8 cellular contexts compared by ENCODE assay signal in the genomic region with DNA sequence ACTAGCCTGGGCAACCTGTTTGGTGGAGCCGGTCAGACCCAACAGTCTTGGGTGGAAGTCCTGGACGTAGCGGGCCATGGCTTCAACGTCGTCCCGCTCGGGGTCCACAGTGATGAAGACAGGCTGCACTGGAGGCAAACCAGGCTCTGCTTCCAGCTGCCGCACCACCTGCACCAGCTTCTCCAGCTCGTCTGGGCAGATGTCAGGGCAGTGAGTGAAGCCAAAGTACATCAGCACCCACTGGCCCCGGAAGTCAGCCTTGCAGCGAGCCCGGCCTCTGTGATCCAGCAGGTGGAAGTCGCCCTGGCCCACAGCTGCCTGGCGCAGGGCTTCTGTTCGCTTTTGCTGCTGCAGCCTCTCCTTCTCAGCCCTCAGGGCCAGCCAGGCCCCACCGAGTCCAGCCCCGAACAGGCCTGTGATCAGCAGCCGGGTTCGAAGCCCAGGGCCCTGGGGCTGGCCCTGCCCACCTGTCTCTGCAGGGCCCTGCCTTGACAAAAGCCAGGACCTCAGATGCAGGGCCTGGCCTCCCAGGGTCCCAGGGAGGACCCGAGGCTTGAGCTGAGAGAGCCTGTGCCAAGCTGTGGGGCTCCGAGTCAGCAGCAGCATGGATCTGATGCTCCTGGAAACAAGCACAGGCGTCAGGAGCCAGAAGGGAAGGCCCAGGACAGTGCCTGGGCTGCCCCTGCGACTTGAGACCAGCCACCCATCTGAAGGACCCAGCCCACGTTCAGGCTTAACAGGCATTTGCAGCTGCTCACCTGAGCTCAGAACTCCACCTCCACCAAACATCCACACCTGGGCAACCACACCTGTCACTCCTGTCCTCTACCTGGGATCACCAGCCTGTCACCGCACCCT. TPM values are rescaled to one million over a fixed set of nuclear protein-coding genes. Genes with fewer than 3 reads are reported as not detected.
DNase-seq lines count a peak whose midpoint lies in the region; ATAC-seq, FAIRE-seq and TF ChIP-seq lines count a peak whose summit lies in the region.

No MANE protein-coding gene starts in this region.

- peaks cover 14% of the 10 kb centered on the region for H3K36me3 Mint-ChIP-seq in HFFc6 (ENCODE audit: low read depth)

- DNase-seq in AG09309 (ENCODE audit: low read depth) (no peak), HFFc6 (no peak), K562 (ENCODE audit: extremely low read depth in 1 of 4, low spot score in 3 of 4) (no peak), foreskin keratinocyte (no peak), NCI-H446 (lab: John Stamatoyannopoulos, UW) (no peak), NCI-H524 treated with DMSO at 0.1 percent for 48 hours (lab: John Stamatoyannopoulos, UW) (no peak)
- DNase-seq in stimulated activated CD4-positive, alpha-beta T cell treated with anti-CD3 and anti-CD28 coated beads, Interleukin-15, amount 100 ng/mL, for 24 hours: no peak

- intact Hi-C loops in K562 (cut with micrococcal nuclease): no loop called here

- H3K36me3 ChIP-seq in K562 (ENCODE audit: control insufficient read depth, insufficient read depth, low read length): peaks cover 47% of the 10 kb centered on the region; the same call in 1 of the 3 replicates

- no peak overlapping the region for H2AFZ ChIP-seq in K562 (ENCODE audit: low read depth, low read length)

- H3K4me3 ChIP-seq in AG09309 (ENCODE audit: control insufficient read depth, low read depth, low read length): peak overlapping the region; percentile 90
- H3K4me3 ChIP-seq in K562: peak overlapping the region; percentile 71
- H3K4me3 ChIP-seq in mononuclear cell (ENCODE audit: low read length): peak overlapping the region; percentile 94

- H3K4me1 Mint-ChIP-seq in HFFc6 (ENCODE audit: low read depth): peaks cover 19% of the 10 kb centered on the region

- TF ChIP-seq RAD21 in K562 (CRISPR knock-in tag; conservative IDR thresholded peaks at IDR 0.05 in 1 of 2, IDR thresholded peaks at IDR 0.05 in 1 of 2): no peak

- TF ChIP-seq EP300 in K562 (IDR thresholded peaks at IDR 0.05; ENCODE audit: low read length): no peak

- in situ Hi-C loops in K562 (cut with MboI): loop anchor here (5.0 kb wide), 1 partner anchor 43 kb away; no protein-coding TSS in a partner anchor

- H3K27ac ChIP-seq in K562 (ENCODE audit: extremely low read depth, low read depth, low read length) (peak overlapping the region; percentile 89; the same call in 2 of the 3 replicates), foreskin keratinocyte (no peak overlapping the region)

- peak overlapping the region; percentile 94 for H3K4me3 Mint-ChIP-seq in HFFc6

- CTCF ChIA-PET in K562 (lab: Yijun Ruan, JAX; ENCODE audit: low intra/inter-chr PET ratio): no interaction called here

- no TSS peak for BruUV-seq in K562 (replicated peaks; lab: Mats Ljungman, UMichigan)

- FAIRE-seq in K562 (lab: Jason Lieb, UNC): no peak

- WGBS in K562 (ENCODE audit: insufficient coverage, low coverage, missing lambda C conversion rate): 70% methylated on average over 14 of the region's 25 CpGs

- POLR2A ChIA-PET in K562 (lab: Yijun Ruan, JAX): interaction anchor here (0.6 to 5.3 kb wide), 4 partner anchors 15 to 282 kb away, joined by 3 to 65 read pairs (median 3); a partner anchor contains a TSS

- peaks cover 34% of the 10 kb centered on the region for H3K79me2 ChIP-seq in K562 (ENCODE audit: control insufficient read depth, insufficient read depth, low read length)

- H3K27me3 ChIP-seq in K562 (ENCODE audit: control insufficient read depth in 2 of 2, insufficient read depth in 2 of 2, low read length in 2 of 2) (no peaks in the 10 kb centered on the region), mononuclear cell (ENCODE audit: insufficient read depth, low read length) (no peaks in the 10 kb centered on the region), foreskin keratinocyte (no peaks in the 10 kb centered on the region)

- peaks cover 5% of the 10 kb centered on the region for H3K27me3 Mint-ChIP-seq in HFFc6 (ENCODE audit: insufficient read depth)

- peak overlapping the region; percentile 88 for H3K4me2 ChIP-seq in K562 (ENCODE audit: insufficient read depth, low read length)

- TF ChIP-seq POLR2A in K562 (conservative IDR thresholded peaks at IDR 0.05): peak; percentile 6; the same call in 1 of the 2 replicates

- H3K9me1 ChIP-seq in K562 (ENCODE audit: control insufficient read depth, insufficient read depth, low read length): no peaks in the 10 kb centered on the region

- peaks cover 12% of the 10 kb centered on the region; the same call in 1 of the 2 replicates for H4K20me1 ChIP-seq in K562 (replicated peaks; ENCODE audit: control insufficient read depth, insufficient read depth, low read length)

- ATAC-seq in K562: no peak
- ATAC-seq in foreskin keratinocyte: no peak

- no peaks in the 10 kb centered on the region for H3K9me3 Mint-ChIP-seq in HFFc6

- peak overlapping the region; percentile 86 to 96 for H3K9ac ChIP-seq in K562 (ENCODE audit: insufficient read depth in 1 of 2, low read depth in 2 of 2, low read length in 2 of 2)

- H3K4me1 ChIP-seq in K562 (replicated peaks in 1 of 2; ENCODE audit: control insufficient read depth in 2 of 2, insufficient read depth in 2 of 2, low read length in 2 of 2) (peaks cover 8 to 52% of the 10 kb centered on the region in 2 experiments; a peak in 4 of 5 replicates), mononuclear cell (ENCODE audit: insufficient read depth, low read length) (peaks cover 43% of the 10 kb centered on the region), foreskin keratinocyte (no peaks in the 10 kb centered on the region)

- no peak for TF ChIP-seq CTCF in AG09309 (IDR thresholded peaks at IDR 0.05; ENCODE audit: control insufficient read depth, insufficient read depth, low read depth, low read length, missing control alignments)
- no peak for TF ChIP-seq CTCF in HFFc6 (IDR thresholded peaks at IDR 0.05)
- no peak for TF ChIP-seq CTCF in K562 (IDR thresholded peaks at IDR 0.05 in 2 of 3, conservative IDR thresholded peaks at IDR 0.05 in 1 of 3; ENCODE audit: insufficient read depth in 2 of 3, low read depth in 1 of 3, low read length in 3 of 3)
- no peak for TF ChIP-seq CTCF in foreskin keratinocyte (conservative IDR thresholded peaks at IDR 0.05)

- H3K9me3 ChIP-seq in K562 (replicated peaks; ENCODE audit: control insufficient read depth, insufficient read depth, low read depth, low read length) (no peaks in the 10 kb centered on the region), mononuclear cell (ENCODE audit: low read depth, low read length) (no peaks in the 10 kb centered on the region)

- H3K27ac Mint-ChIP-seq in HFFc6: peak overlapping the region; percentile 74

RNA-seq across cellular contexts. Expression of a gene that starts 1.4 kb away (rescaled TPM):
- 10 to 100 TPM in 2 of 6 experiments, 1 to 10 TPM in 4; 2.7 to 11.1 (median 9.7) TPM for total RNA-seq in HFFc6 (2021; fragmentation: NEBNext Ultra II Directional; extraction: Animal tissue kit (Norgen Biotek cat#: 25700))
- not detected in 2 replicates for total RNA-seq in K562 (2011; cell fraction: chromatin; rRNA removed; ENCODE audit: low replicate concordance)
- total RNA-seq in K562 (2011; cell fraction: nucleolus; rRNA removed): 1.0 and 3.9 TPM in 2 replicates
- not detected in 2 replicates for total RNA-seq in K562 (2011; cell fraction: nucleoplasm; rRNA removed)
- total RNA-seq in K562 (2014; rRNA removed) (2.2 and 2.6 TPM in 2 replicates), K562 (2014; rRNA removed; fragmentation: Illumina TruSeq; extraction: Trizol) (not detected in 2 replicates), K562 (2015; rRNA removed; fragmentation: Illumina TruSeq; extraction: Trizol) (0.26 and 0.69 TPM in 2 replicates), K562 (2021) (4.0 and 8.9 TPM in 2 replicates), mononuclear cell (33.8 TPM), foreskin keratinocyte (1.3 and 1.9 TPM in 2 replicates)
- polyA plus RNA-seq in K562 (2011; rRNA removed) (1.1 and 2.2 TPM in 2 replicates), K562 (2014; fragmentation: Illumina TruSeq; extraction: Trizol) (0.34 TPM in 1 of 2 replicates, not detected in the other), K562 (2014; fragmentation: Nextera tagmentation; extraction: Ambion mirVana) (not detected), K562 (2014; rRNA removed) (1.0 and 2.2 TPM in 2 replicates), foreskin keratinocyte (1.5 and 1.8 TPM in 2 replicates)
- 2.9 and 6.2 TPM in 2 replicates for polyA plus RNA-seq in K562 (2011; cell fraction: cytosol; rRNA removed)
- 0.51 and 1.7 TPM in 2 replicates for polyA plus RNA-seq in K562 (2011; cell fraction: nucleus; rRNA removed)
- 1.7 and 7.0 TPM in 2 replicates for polyA plus RNA-seq in K562 (2012)
- polyA minus RNA-seq in K562 (2011; rRNA and poly(A)+ RNA removed): not detected in 2 replicates
- 1.2 TPM in 1 of 2 replicates, not detected in the other for polyA minus RNA-seq in K562 (2011; cell fraction: cytosol; rRNA and poly(A)+ RNA removed)
- polyA minus RNA-seq in K562 (2011; cell fraction: nucleus; rRNA and poly(A)+ RNA removed): 0.89 and 1.2 TPM in 2 replicates

RNA-seq across cellular contexts. Expression of a gene that starts 5.8 kb away (rescaled TPM):
- total RNA-seq in HFFc6 (2021; fragmentation: NEBNext Ultra II Directional; extraction: Animal tissue kit (Norgen Biotek cat#: 25700)): 1 to 10 TPM in 5 of 6 experiments, under 1 TPM in 1; 0.95 to 2.1 (median 1.3) TPM
- total RNA-seq in K562 (2011; cell fraction: chromatin; rRNA removed; ENCODE audit: low replicate concordance): 0.30 TPM in 1 of 2 replicates, not detected in the other
- 1.3 and 1.4 TPM in 2 replicates for total RNA-seq in K562 (2011; cell fraction: nucleolus; rRNA removed)
- 0.46 TPM in 1 of 2 replicates, not detected in the other for total RNA-seq in K562 (2011; cell fraction: nucleoplasm; rRNA removed)
- 2.4 and 3.7 TPM in 2 replicates for total RNA-seq in K562 (2014; rRNA removed)
- not detected in 2 replicates for total RNA-seq in K562 (2014; rRNA removed; fragmentation: Illumina TruSeq; extraction: Trizol)
- total RNA-seq in K562 (2015; rRNA removed; fragmentation: Illumina TruSeq; extraction: Trizol): not detected in 2 replicates
- 2.6 and 4.0 TPM in 2 replicates for total RNA-seq in K562 (2021)
- 0.17 and 0.27 TPM in 2 replicates for polyA plus RNA-seq in K562 (2011; rRNA removed)
- polyA plus RNA-seq in K562 (2011; cell fraction: cytosol; rRNA removed): 1.0 and 5.9 TPM in 2 replicates
- polyA plus RNA-seq in K562 (2011; cell fraction: nucleus; rRNA removed): 0.77 and 1.7 TPM in 2 replicates
- polyA plus RNA-seq in K562 (2012): 2.1 and 4.6 TPM in 2 replicates
- polyA plus RNA-seq in K562 (2014; fragmentation: Illumina TruSeq; extraction: Trizol): not detected in 2 replicates
- polyA plus RNA-seq in K562 (2014; fragmentation: Nextera tagmentation; extraction: Ambion mirVana): under 1 TPM in 1 of 2 experiments, not detected in 1; 0.03 TPM
- polyA plus RNA-seq in K562 (2014; rRNA removed): 2.7 and 2.8 TPM in 2 replicates
- polyA minus RNA-seq in K562 (2011; rRNA and poly(A)+ RNA removed): not detected in 2 replicates
- not detected in 2 replicates for polyA minus RNA-seq in K562 (2011; cell fraction: cytosol; rRNA and poly(A)+ RNA removed)
- 0.67 and 0.94 TPM in 2 replicates for polyA minus RNA-seq in K562 (2011; cell fraction: nucleus; rRNA and poly(A)+ RNA removed)
- 151 TPM for total RNA-seq in mononuclear cell
- 46.6 and 56.6 TPM in 2 replicates for total RNA-seq in foreskin keratinocyte
- 50.0 and 66.5 TPM in 2 replicates for polyA plus RNA-seq in foreskin keratinocyte

RNA-seq across cellular contexts. Expression of a gene that starts 16.0 kb away (rescaled TPM):
- total RNA-seq in HFFc6 (2021; fragmentation: NEBNext Ultra II Directional; extraction: Animal tissue kit (Norgen Biotek cat#: 25700)): 10 to 100 TPM; 31.7 to 54.1 (median 50.0) TPM
- total RNA-seq in K562 (2011; cell fraction: chromatin; rRNA removed; ENCODE audit: low replicate concordance): 73.5 and 259 TPM in 2 replicates
- 203 and 218 TPM in 2 replicates for total RNA-seq in K562 (2011; cell fraction: nucleolus; rRNA removed)
- 91.6 and 121 TPM in 2 replicates for total RNA-seq in K562 (2011; cell fraction: nucleoplasm; rRNA removed)
- 72.3 and 79.2 TPM in 2 replicates for total RNA-seq in K562 (2014; rRNA removed)
- total RNA-seq in K562 (2014; rRNA removed; fragmentation: Illumina TruSeq; extraction: Trizol): 20.2 and 24.3 TPM in 2 replicates
- total RNA-seq in K562 (2015; rRNA removed; fragmentation: Illumina TruSeq; extraction: Trizol): 40.5 and 42.9 TPM in 2 replicates
- 83.2 and 88.6 TPM in 2 replicates for total RNA-seq in K562 (2021)
- 31.2 and 43.9 TPM in 2 replicates for polyA plus RNA-seq in K562 (2011; rRNA removed)
- 48.1 and 62.5 TPM in 2 replicates for polyA plus RNA-seq in K562 (2011; cell fraction: cytosol; rRNA removed)
- 140 and 169 TPM in 2 replicates for polyA plus RNA-seq in K562 (2011; cell fraction: nucleus; rRNA removed)
- 46.4 and 80.8 TPM in 2 replicates for polyA plus RNA-seq in K562 (2012)
- polyA plus RNA-seq in K562 (2014; fragmentation: Illumina TruSeq; extraction: Trizol): 32.4 and 44.0 TPM in 2 replicates
- 10 to 100 TPM in 1 of 2 experiments, 1 to 10 TPM in 1; 3.6 to 10.0 TPM for polyA plus RNA-seq in K562 (2014; fragmentation: Nextera tagmentation; extraction: Ambion mirVana)
- polyA plus RNA-seq in K562 (2014; rRNA removed): 63.3 and 67.1 TPM in 2 replicates
- 20.3 and 21.0 TPM in 2 replicates for polyA minus RNA-seq in K562 (2011; rRNA and poly(A)+ RNA removed)
- 44.2 and 53.0 TPM in 2 replicates for polyA minus RNA-seq in K562 (2011; cell fraction: cytosol; rRNA and poly(A)+ RNA removed)
- polyA minus RNA-seq in K562 (2011; cell fraction: nucleus; rRNA and poly(A)+ RNA removed): 37.6 and 55.5 TPM in 2 replicates
- total RNA-seq in mononuclear cell: 40.6 TPM
- 66.6 and 68.4 TPM in 2 replicates for total RNA-seq in foreskin keratinocyte
- 54.9 and 56.9 TPM in 2 replicates for polyA plus RNA-seq in foreskin keratinocyte

RNA-seq across cellular contexts. Expression of a gene that starts 16.5 kb away (rescaled TPM):
- 100 to 1,000 TPM; 110 to 133 (median 118) TPM for total RNA-seq in HFFc6 (2021; fragmentation: NEBNext Ultra II Directional; extraction: Animal tissue kit (Norgen Biotek cat#: 25700))
- 23.7 and 131 TPM in 2 replicates for total RNA-seq in K562 (2011; cell fraction: chromatin; rRNA removed; ENCODE audit: low replicate concordance)
- 145 and 174 TPM in 2 replicates for total RNA-seq in K562 (2011; cell fraction: nucleolus; rRNA removed)
- total RNA-seq in K562 (2011; cell fraction: nucleoplasm; rRNA removed): 53.0 and 58.1 TPM in 2 replicates
- total RNA-seq in K562 (2014; rRNA removed) (18.1 and 26.0 TPM in 2 replicates), K562 (2014; rRNA removed; fragmentation: Illumina TruSeq; extraction: Trizol) (0.67 and 1.2 TPM in 2 replicates), K562 (2015; rRNA removed; fragmentation: Illumina TruSeq; extraction: Trizol) (7.5 and 7.6 TPM in 2 replicates), K562 (2021) (35.8 and 37.1 TPM in 2 replicates), mononuclear cell (22.8 TPM), foreskin keratinocyte (39.3 and 44.0 TPM in 2 replicates)
- polyA plus RNA-seq in K562 (2011; rRNA removed) (8.8 and 19.2 TPM in 2 replicates), K562 (2014; fragmentation: Illumina TruSeq; extraction: Trizol) (3.2 and 13.6 TPM in 2 replicates), K562 (2014; fragmentation: Nextera tagmentation; extraction: Ambion mirVana) (under 1 TPM; 0.08 to 0.39 TPM), K562 (2014; rRNA removed) (31.7 and 32.7 TPM in 2 replicates), foreskin keratinocyte (56.2 and 65.4 TPM in 2 replicates)
- polyA plus RNA-seq in K562 (2011; cell fraction: cytosol; rRNA removed): 17.7 and 43.8 TPM in 2 replicates
- 202 and 324 TPM in 2 replicates for polyA plus RNA-seq in K562 (2011; cell fraction: nucleus; rRNA removed)
- polyA plus RNA-seq in K562 (2012): 22.2 and 47.8 TPM in 2 replicates
- 3.2 and 3.9 TPM in 2 replicates for polyA minus RNA-seq in K562 (2011; rRNA and poly(A)+ RNA removed)
- polyA minus RNA-seq in K562 (2011; cell fraction: cytosol; rRNA and poly(A)+ RNA removed): 17.6 and 18.8 TPM in 2 replicates
- polyA minus RNA-seq in K562 (2011; cell fraction: nucleus; rRNA and poly(A)+ RNA removed): 38.4 and 48.2 TPM in 2 replicates

RNA-seq across cellular contexts. Expression of a gene that starts 21.7 kb away (rescaled TPM):
- under 1 TPM in 1 of 6 experiments, not detected in 5; 0.05 TPM for total RNA-seq in HFFc6 (2021; fragmentation: NEBNext Ultra II Directional; extraction: Animal tissue kit (Norgen Biotek cat#: 25700))
- total RNA-seq in K562 (2011; cell fraction: chromatin; rRNA removed; ENCODE audit: low replicate concordance): 0.14 and 0.28 TPM in 2 replicates
- 0.17 and 0.39 TPM in 2 replicates for total RNA-seq in K562 (2011; cell fraction: nucleolus; rRNA removed)
- total RNA-seq in K562 (2011; cell fraction: nucleoplasm; rRNA removed): 0.22 and 0.31 TPM in 2 replicates
- 0.05 and 0.08 TPM in 2 replicates for total RNA-seq in K562 (2014; rRNA removed)
- not detected in 2 replicates for total RNA-seq in K562 (2014; rRNA removed; fragmentation: Illumina TruSeq; extraction: Trizol)
- total RNA-seq in K562 (2015; rRNA removed; fragmentation: Illumina TruSeq; extraction: Trizol): 0.04 TPM in 2 replicates
- total RNA-seq in K562 (2021): 0.22 TPM in 2 replicates
- polyA plus RNA-seq in K562 (2011; rRNA removed): 0.09 TPM in 1 of 2 replicates, not detected in the other
- 0.03 and 0.06 TPM in 2 replicates for polyA plus RNA-seq in K562 (2011; cell fraction: cytosol; rRNA removed)
- 0.11 and 0.27 TPM in 2 replicates for polyA plus RNA-seq in K562 (2011; cell fraction: nucleus; rRNA removed)
- polyA plus RNA-seq in K562 (2012): 0.52 and 46.0 TPM in 2 replicates
- 0.04 and 0.22 TPM in 2 replicates for polyA plus RNA-seq in K562 (2014; fragmentation: Illumina TruSeq; extraction: Trizol)
- polyA plus RNA-seq in K562 (2014; fragmentation: Nextera tagmentation; extraction: Ambion mirVana): not detected
- 0.07 and 0.15 TPM in 2 replicates for polyA plus RNA-seq in K562 (2014; rRNA removed)
- 0.03 TPM in 1 of 2 replicates, not detected in the other for polyA minus RNA-seq in K562 (2011; rRNA and poly(A)+ RNA removed)
- 0.36 TPM in 1 of 2 replicates, not detected in the other for polyA minus RNA-seq in K562 (2011; cell fraction: cytosol; rRNA and poly(A)+ RNA removed)
- 0.13 TPM in 1 of 2 replicates, not detected in the other for polyA minus RNA-seq in K562 (2011; cell fraction: nucleus; rRNA and poly(A)+ RNA removed)
- total RNA-seq in mononuclear cell: 1.7 TPM
- not detected in 2 replicates for total RNA-seq in foreskin keratinocyte
- polyA plus RNA-seq in foreskin keratinocyte: 0.02 TPM in 1 of 2 replicates, not detected in the other
